In genomic region chr6:35496036-35496850, GRCh38 we compare ENCODE assay signal across 8 cellular contexts. TPM values are rescaled to one million over a fixed set of nuclear protein-coding genes. Genes with fewer than 3 reads are reported as not detected.
A peak's percentile ranks its signal among the peaks of the same experiment; 100 is the strongest.
DNase-seq lines count a peak whose midpoint lies in the region; ATAC-seq and TF ChIP-seq lines count a peak whose summit lies in the region.

No MANE protein-coding gene starts in this region.

- 0 to 1% methylated on average over 64 of the region's 64 CpGs for WGBS in ectodermal cell, 2 experiments
- 0% methylated on average over 24 to 49 of the region's 64 CpGs for WGBS in mesodermal cell (ENCODE audit: insufficient coverage in 2 of 2), 2 experiments

- TF ChIP-seq POLR2A in NB4 (IDR thresholded peaks at IDR 0.05; ENCODE audit: extremely low read depth, insufficient read length) = no peak

- no peak for TF ChIP-seq CTCF in NB4 (IDR thresholded peaks at IDR 0.05; ENCODE audit: low read depth, low read length)

- H3K4me1 ChIP-seq in ectodermal cell (ENCODE audit: control insufficient read depth, insufficient read depth, low read length) (peaks cover 53% of the 10 kb centered on the region), mesodermal cell (ENCODE audit: control insufficient read depth, insufficient read depth, low read length, poor library complexity, severe bottlenecking) (peaks cover 61% of the 10 kb centered on the region)

- H3K27me3 ChIP-seq in ectodermal cell (ENCODE audit: control insufficient read depth, insufficient read depth, low read length, poor library complexity, severe bottlenecking) = peaks cover 29% of the 10 kb centered on the region

- H3K27ac ChIP-seq in ectodermal cell (ENCODE audit: insufficient read depth, low read depth, low read length, poor library complexity, severe bottlenecking) (peak overlapping the region; percentile 45), mesodermal cell (ENCODE audit: low read depth, low read length, severe bottlenecking) (peak overlapping the region; percentile 71)

- H3K36me3 ChIP-seq in ectodermal cell (ENCODE audit: control insufficient read depth, insufficient read depth, low read length) (no peaks in the 10 kb centered on the region), mesodermal cell (ENCODE audit: control insufficient read depth, insufficient read depth, low read length) (peaks cover 11% of the 10 kb centered on the region)

- no peak for ATAC-seq in GM18873 (IDR thresholded peaks at IDR 0.05; ENCODE audit: low FRiP score, unreplicated experiment)
- ATAC-seq in GM21367 (IDR thresholded peaks at IDR 0.05; ENCODE audit: unreplicated experiment) = no peak
- ATAC-seq in GM19397 (IDR thresholded peaks at IDR 0.05; ENCODE audit: unreplicated experiment) = no peak

- in situ Hi-C loops in Caki2 (cut with HindIII; ENCODE audit: low pct_unique_long_range_greater_than_20kb, low sequenced_read_pairs) = no loop called here

- DNase-seq in Caki2 (ENCODE audit: low read depth) = peak; percentile 47
- peak; percentile 70 for DNase-seq in NB4 (ENCODE audit: low read depth)
- DNase-seq in NCI-H510A (lab: John Stamatoyannopoulos, UW) = no peak

- no peaks in the 10 kb centered on the region for H3K9me3 ChIP-seq in ectodermal cell (ENCODE audit: control insufficient read depth, low read length)
- H3K9me3 ChIP-seq in mesodermal cell (ENCODE audit: control insufficient read depth, low read length) = no peaks in the 10 kb centered on the region

- H3K4me3 ChIP-seq in NB4 (ENCODE audit: low read depth, low read length) (peak overlapping the region; percentile 49), ectodermal cell (ENCODE audit: insufficient read depth, low read depth, low read length) (peak overlapping the region; percentile 61), mesodermal cell (ENCODE audit: extremely low read depth, insufficient read depth, low read length, poor library complexity, severe bottlenecking) (peak overlapping the region; percentile 69)

RNA-seq across cellular contexts. Expression of gene TEAD3, which starts 0.6 kb away (rescaled TPM):
- total RNA-seq in Caki2 (2014; rRNA removed; shearing (Covaris generic); ENCODE audit: low replicate concordance) = 2.3 and 5.6 TPM in 2 replicates
- 34.3 TPM for polyA plus RNA-seq in ectodermal cell (2013, experiment 1 of 4)
- 35.3 TPM for polyA plus RNA-seq in ectodermal cell (2013, experiment 2 of 4)
- polyA plus RNA-seq in ectodermal cell (2013, experiment 3 of 4) = 27.0 TPM
- polyA plus RNA-seq in ectodermal cell (2013, experiment 4 of 4) = 27.0 TPM
- 38.8 TPM for polyA plus RNA-seq in mesodermal cell (2013, experiment 1 of 2)
- 34.4 TPM for polyA plus RNA-seq in mesodermal cell (2013, experiment 2 of 2)

RNA-seq across cellular contexts. Expression of gene TULP1, which starts 16.5 kb away (rescaled TPM):
- not detected in 2 replicates for total RNA-seq in Caki2 (2014; rRNA removed; shearing (Covaris generic); ENCODE audit: low replicate concordance)
- polyA plus RNA-seq in ectodermal cell (2013, experiment 1 of 4) = 1.4 TPM
- 1.3 TPM for polyA plus RNA-seq in ectodermal cell (2013, experiment 2 of 4)
- polyA plus RNA-seq in ectodermal cell (2013, experiment 3 of 4) = 0.80 TPM
- polyA plus RNA-seq in ectodermal cell (2013, experiment 4 of 4) = 0.81 TPM
- polyA plus RNA-seq in mesodermal cell (2013, experiment 1 of 2) = not detected
- not detected for polyA plus RNA-seq in mesodermal cell (2013, experiment 2 of 2)

RNA-seq across cellular contexts. Expression of gene RPL10A, which starts 28.0 kb away (rescaled TPM):
- total RNA-seq in Caki2 (2014; rRNA removed; shearing (Covaris generic); ENCODE audit: low replicate concordance) = 2,032 and 2,052 TPM in 2 replicates
- polyA plus RNA-seq in ectodermal cell (2013, experiment 1 of 4) = 1,895 TPM
- polyA plus RNA-seq in ectodermal cell (2013, experiment 2 of 4) = 1,952 TPM
- 2,228 TPM for polyA plus RNA-seq in ectodermal cell (2013, experiment 3 of 4)
- polyA plus RNA-seq in ectodermal cell (2013, experiment 4 of 4) = 2,452 TPM
- polyA plus RNA-seq in mesodermal cell (2013, experiment 1 of 2) = 1,794 TPM
- 1,725 TPM for polyA plus RNA-seq in mesodermal cell (2013, experiment 2 of 2)

RNA-seq across cellular contexts. Expression of gene FANCE, which starts 44.1 kb away (rescaled TPM):
- total RNA-seq in Caki2 (2014; rRNA removed; shearing (Covaris generic); ENCODE audit: low replicate concordance) = 11.1 and 14.5 TPM in 2 replicates
- polyA plus RNA-seq in ectodermal cell (2013, experiment 1 of 4) = 16.8 TPM
- polyA plus RNA-seq in ectodermal cell (2013, experiment 2 of 4) = 14.5 TPM
- 15.1 TPM for polyA plus RNA-seq in ectodermal cell (2013, experiment 3 of 4)
- 13.9 TPM for polyA plus RNA-seq in ectodermal cell (2013, experiment 4 of 4)
- 11.6 TPM for polyA plus RNA-seq in mesodermal cell (2013, experiment 1 of 2)
- 10.0 TPM for polyA plus RNA-seq in mesodermal cell (2013, experiment 2 of 2)
